ENCODE assay signal across 14 cellular contexts in the genomic region with DNA sequence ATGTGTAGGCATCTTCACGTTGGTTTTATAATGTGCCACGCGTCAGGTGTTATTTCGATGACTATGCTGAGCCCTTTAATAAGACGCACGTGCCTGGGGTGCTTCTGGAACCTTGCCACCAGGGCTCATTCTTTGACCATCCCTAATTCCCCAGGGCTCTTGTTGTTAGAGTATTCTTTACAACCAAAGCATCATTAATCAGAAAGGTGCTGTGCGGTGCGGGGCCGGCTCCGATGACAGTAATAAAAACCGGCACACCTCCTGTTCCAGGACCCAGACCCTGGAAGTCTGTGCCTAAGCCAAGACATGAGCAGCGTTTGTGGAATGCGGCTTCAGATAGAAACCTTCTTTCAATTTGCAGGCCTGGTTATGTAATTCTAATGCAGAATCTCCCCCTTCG. TPM values are rescaled to one million over a fixed set of nuclear protein-coding genes. Genes with fewer than 3 reads are reported as not detected.
DNase-seq lines count a peak whose midpoint lies in the region; ATAC-seq and TF ChIP-seq lines count a peak whose summit lies in the region.
"Had no signal": no experiment of that assay in that cellular context is flagged by ENCODE, and none has a peak within 500 bp of the region (broad histone marks: within the 10 kb centered on the region; RNA-seq: fewer than 3 reads in every experiment).

No MANE protein-coding gene starts in this region.

- DNase-seq in AG10803 (ENCODE audit: low read depth) (peak; percentile 79), M059J (ENCODE audit: low read depth) (peak; percentile 11), fibroblast of peridontal ligament (ENCODE audit: extremely low read depth) (peak; percentile 64), osteoblast (ENCODE audit: insufficient read length, low spot score, missing footprints) (peak; percentile 97), testis (no peak), left colon (no peak), progenitor cell of endocrine pancreas (ENCODE audit: low spot score, unreplicated experiment) (no peak)
- DNase-seq: activated T-cell treated with anti-CD3 and anti-CD28 coated beads, Interleukin-2, amount 50 U/mL, for 4 hours; NCI-H1417; NCI-H82; stimulated activated CD4-positive, alpha-beta T cell treated with anti-CD3 and anti-CD28 coated beads, Interleukin-1b, Interleukin-23, amount 100 ng/mL, for 48 hours had no signal

- no peaks in the 10 kb centered on the region for H3K27me3 Mint-ChIP-seq in progenitor cell of endocrine pancreas
- H3K27me3 Mint-ChIP-seq: natural killer cell treated with Interleukin-12 subunit alpha and Interleukin-12 subunit beta and Interleukin-15 and Interleukin-18, amount 100 ng/mL, for 72 hours; stimulated activated memory B cell treated with anti-CD40 and anti-IgM and Interleukin-4, amounts not matched to agents 10 μg/mL and 1 μg/mL and 100 μg/mL, for 72 hours had no signal

- peaks cover 33% of the 10 kb centered on the region for H4K20me1 ChIP-seq in osteoblast (ENCODE audit: insufficient read depth, low read length)

- H3K4me2 ChIP-seq in osteoblast (ENCODE audit: insufficient read depth, low read length): peak overlapping the region; percentile 75

- no peak for ATAC-seq in GM19395 (IDR thresholded peaks at IDR 0.05; ENCODE audit: unreplicated experiment)
- ATAC-seq in left colon: no peak
- ATAC-seq: activated T-cell treated with anti-CD3 and anti-CD28 coated beads, Interleukin-2, amount 50 U/mL, for 4 hours; natural killer cell treated with Interleukin-12 subunit alpha and Interleukin-12 subunit beta and Interleukin-15 and Interleukin-18, amount 100 ng/mL, for 72 hours; stimulated activated memory B cell treated with anti-CD40 and anti-IgM and Interleukin-4, amounts not matched to agents 10 μg/mL and 1 μg/mL and 100 μg/mL, for 72 hours had no signal

- no peak overlapping the region for H3K4me3 Mint-ChIP-seq in progenitor cell of endocrine pancreas (ENCODE audit: low read depth)
- H3K4me3 Mint-ChIP-seq: activated T-cell treated with anti-CD3 and anti-CD28 coated beads, Interleukin-2, amount 50 U/mL, for 4 hours; natural killer cell treated with Interleukin-12 subunit alpha and Interleukin-12 subunit beta and Interleukin-15 and Interleukin-18, amount 100 ng/mL, for 72 hours; stimulated activated memory B cell treated with anti-CD40 and anti-IgM and Interleukin-4, amounts not matched to agents 10 μg/mL and 1 μg/mL and 100 μg/mL, for 72 hours had no signal

- intact Hi-C loops in testis (cut with DNase I; ENCODE audit: low total_unique reads) (no loop called here), left colon (cut with DNase I, micrococcal nuclease) (no loop called here)

- H3K9me3 Mint-ChIP-seq in progenitor cell of endocrine pancreas (ENCODE audit: low read depth): no peaks in the 10 kb centered on the region
- H3K9me3 Mint-ChIP-seq: activated T-cell treated with anti-CD3 and anti-CD28 coated beads, Interleukin-2, amount 50 U/mL, for 4 hours; natural killer cell treated with Interleukin-12 subunit alpha and Interleukin-12 subunit beta and Interleukin-15 and Interleukin-18, amount 100 ng/mL, for 72 hours had no signal

- H2AFZ ChIP-seq in osteoblast (ENCODE audit: low read length): no peak overlapping the region

- TF ChIP-seq POLR2A in testis (IDR thresholded peaks at IDR 0.05): no peak

- no peak overlapping the region for H3K27ac ChIP-seq in osteoblast (ENCODE audit: low read depth, low read length)
- no peak overlapping the region for H3K27ac ChIP-seq in testis

- no peak overlapping the region for H3K27ac Mint-ChIP-seq in progenitor cell of endocrine pancreas
- H3K27ac Mint-ChIP-seq: natural killer cell treated with Interleukin-12 subunit alpha and Interleukin-12 subunit beta and Interleukin-15 and Interleukin-18, amount 100 ng/mL, for 72 hours; stimulated activated memory B cell treated with anti-CD40 and anti-IgM and Interleukin-4, amounts not matched to agents 10 μg/mL and 1 μg/mL and 100 μg/mL, for 72 hours had no signal

- peaks cover 11% of the 10 kb centered on the region for H3K4me1 ChIP-seq in osteoblast (ENCODE audit: insufficient read depth, low read length)
- H3K4me1 ChIP-seq in testis: peaks cover 5% of the 10 kb centered on the region

- no peak for TF ChIP-seq CTCF in AG10803 (conservative IDR thresholded peaks at IDR 0.05; ENCODE audit: low read length)
- no peak for TF ChIP-seq CTCF in osteoblast (IDR thresholded peaks at IDR 0.05; ENCODE audit: extremely low read depth, low read depth, low read length)
- no peak for TF ChIP-seq CTCF in testis (IDR thresholded peaks at IDR 0.05)
- TF ChIP-seq CTCF in progenitor cell of endocrine pancreas (IDR thresholded peaks at IDR 0.05; ENCODE audit: unreplicated experiment): no peak

- H3K36me3 Mint-ChIP-seq in progenitor cell of endocrine pancreas (ENCODE audit: insufficient read depth): peaks cover 5% of the 10 kb centered on the region
- H3K36me3 Mint-ChIP-seq: natural killer cell treated with Interleukin-12 subunit alpha and Interleukin-12 subunit beta and Interleukin-15 and Interleukin-18, amount 100 ng/mL, for 72 hours had no signal

- H3K4me1 Mint-ChIP-seq in progenitor cell of endocrine pancreas (ENCODE audit: low read depth): no peaks in the 10 kb centered on the region

- H3K36me3 ChIP-seq in osteoblast (ENCODE audit: insufficient read depth, low read length) (no peaks in the 10 kb centered on the region), testis (ENCODE audit: low read depth, missing control alignments) (no peaks in the 10 kb centered on the region)

- no peaks in the 10 kb centered on the region for H3K79me2 ChIP-seq in osteoblast (ENCODE audit: insufficient read depth, low read length)

- H3K9me3 ChIP-seq in osteoblast (ENCODE audit: low read depth, low read length) (no peaks in the 10 kb centered on the region), testis (no peaks in the 10 kb centered on the region)

- H3K4me3 ChIP-seq in AG10803 (ENCODE audit: low read length) (peak overlapping the region; percentile 44), osteoblast (ENCODE audit: insufficient read depth, low read length) (peak overlapping the region; percentile 34), testis (no peak overlapping the region)

- WGBS in testis, 2 donors: 45 to 55% methylated on average over 14 of the region's 14 CpGs

- H3K27me3 ChIP-seq in osteoblast (ENCODE audit: insufficient read depth, low read length): no peaks in the 10 kb centered on the region
- H3K27me3 ChIP-seq in testis: no peaks in the 10 kb centered on the region

RNA-seq across cellular contexts. Expression of a gene that starts 58.4 kb away (rescaled TPM):
- total RNA-seq in M059J (2014; rRNA removed; shearing (Covaris generic)): 0.05 TPM in 1 of 2 replicates, not detected in the other
- 18.3 and 21.0 TPM in 2 replicates for total RNA-seq in osteoblast
- total RNA-seq in testis: 10 to 100 TPM; 37.9 to 40.7 TPM
- 32.8 TPM for polyA plus RNA-seq in testis (ENCODE audit: insufficient read depth, low read depth, low replicate concordance)
- 10 to 100 TPM; 15.3 to 16.1 TPM for total RNA-seq in left colon
- 13.6 and 17.3 TPM in 2 replicates for total RNA-seq in progenitor cell of endocrine pancreas

Comparison
In these comparisons a context has a peak if more than half of its experiments do, and no peak if none do; other contexts are left out.
1. DNase-seq: peak in AG10803 (single experiment), M059J (single experiment), fibroblast of peridontal ligament (single experiment) and osteoblast (single experiment); none in testis (single experiment), left colon (0 of 2) and progenitor cell of endocrine pancreas (single experiment).
2. H3K4me3 ChIP-seq: peak in AG10803 (single experiment) and osteoblast (single experiment); none in testis (0 of 2).
3. RNA of a gene that starts 58.4 kb away (total RNA-seq): 37.9 to 40.7 TPM in testis, 18.3 to 21.0 TPM in osteoblast, 15.3 to 16.1 TPM in left colon and 13.6 to 17.3 TPM in progenitor cell of endocrine pancreas; 0.05 TPM in M059J; every median in the first group is over 10 times any median in the second.